ENCODE assay signal across 30 cellular contexts in genomic region chr5:83767409-83767992, GRCh38. TPM values are rescaled to one million over a fixed set of nuclear protein-coding genes. Genes with fewer than 3 reads are reported as not detected.
A peak's percentile ranks its signal among the peaks of the same experiment; 100 is the strongest.
DNase-seq lines count a peak whose midpoint lies in the region; ATAC-seq and TF ChIP-seq lines count a peak whose summit lies in the region.
"Had no signal": no experiment of that assay in that cellular context is flagged by ENCODE, and none has a peak within 500 bp of the region (broad histone marks: within the 10 kb centered on the region; RNA-seq: fewer than 3 reads in every experiment).

No MANE protein-coding gene starts in this region.

- DNase-seq in ELR (ENCODE audit: low read depth) (peak; percentile 27), M059J (ENCODE audit: low read depth) (peak; percentile 19), amniotic epithelial cell (ENCODE audit: low read depth) (peak; percentile 19), iPS DF 6.9 (ENCODE audit: low read depth, low spot score) (peak; percentile 11), NCI-H1105 (lab: John Stamatoyannopoulos, UW) (no peak), endothelial cell (ENCODE audit: low spot score) (no peak)
- DNase-seq: activated B cell treated with CpG ODN at 0.5 μM for 24 hours; activated CD4-positive, alpha-beta T cell treated with anti-CD3 and anti-CD28 coated beads, Interleukin-2, amount 50 U/mL, for 4 hours; aorta; CD4-positive, alpha-beta T cell; central memory CD4-positive, alpha-beta T cell; DMS153; GDM1; heart right ventricle; left ventricle myocardium inferior; midbrain; naive thymus-derived CD8-positive, alpha-beta T cell; NCI-H146; NCI-H2171 treated with DMSO at 0.1 percent for 48 hours; retina; Right ventricle myocardium superior; stimulated activated CD4-positive, alpha-beta T cell treated with anti-CD3 and anti-CD28 coated beads, Interleukin-2, amount 100 ng/mL, for 24 hours; SW 1271; T1000; trophoblast cell had no signal

- H3K4me3 Mint-ChIP-seq in endothelial cell (ENCODE audit: unreplicated experiment), result no peak overlapping the region
- H3K4me3 Mint-ChIP-seq: activated B cell treated with CpG ODN at 0.5 μM for 24 hours; activated T-helper 17 cell treated with anti-CD3 and anti-CD28 coated beads, Interleukin-2, amount 50 U/mL, for 72 hours; CD4-positive, alpha-beta T cell; dendritic cell treated with granulocyte-macrophage colony-stimulating factor and Interleukin-4, amounts not matched to agents 40 ng/mL and 50 ng/mL, for 4 days; naive thymus-derived CD8-positive, alpha-beta T cell had no signal

- no peaks in the 10 kb centered on the region for H3K36me3 Mint-ChIP-seq in endothelial cell (ENCODE audit: low read depth, unreplicated experiment)
- H3K36me3 Mint-ChIP-seq: naive thymus-derived CD8-positive, alpha-beta T cell had no signal

- H3K27me3 ChIP-seq in iPS DF 6.9 (ENCODE audit: control insufficient read depth, insufficient read depth, low read length), result no peaks in the 10 kb centered on the region
- H3K27me3 ChIP-seq: heart right ventricle had no signal

- ATAC-seq in HG02885 (IDR thresholded peaks at IDR 0.05; ENCODE audit: poor library complexity, unreplicated experiment), result no peak
- ATAC-seq: activated naive CD4-positive, alpha-beta T cell treated with anti-CD3 and anti-CD28 coated beads, Interleukin-2, amount 50 U/mL, for 72 hours; activated T-helper 17 cell treated with anti-CD3 and anti-CD28 coated beads, Interleukin-2, amount 50 U/mL, for 72 hours; heart right ventricle; naive thymus-derived CD8-positive, alpha-beta T cell had no signal

- H3K27me3 Mint-ChIP-seq in endothelial cell (ENCODE audit: unreplicated experiment), result no peaks in the 10 kb centered on the region
- H3K27me3 Mint-ChIP-seq: activated B cell treated with CpG ODN at 0.5 μM for 24 hours; activated T-helper 17 cell treated with anti-CD3 and anti-CD28 coated beads, Interleukin-2, amount 50 U/mL, for 72 hours; CD4-positive, alpha-beta T cell; dendritic cell treated with granulocyte-macrophage colony-stimulating factor and Interleukin-4, amounts not matched to agents 40 ng/mL and 50 ng/mL, for 4 days; naive thymus-derived CD8-positive, alpha-beta T cell had no signal

- no peaks in the 10 kb centered on the region for H3K36me3 ChIP-seq in iPS DF 6.9 (ENCODE audit: control insufficient read depth, insufficient read depth, low read length)
- H3K36me3 ChIP-seq: heart right ventricle, left ventricle myocardium inferior had no signal

- no peaks in the 10 kb centered on the region for H3K4me1 ChIP-seq in iPS DF 6.9 (ENCODE audit: control insufficient read depth, insufficient read depth, low read length)
- H3K4me1 ChIP-seq: heart right ventricle, left ventricle myocardium inferior had no signal

- H3K9me3 ChIP-seq in iPS DF 6.9 (ENCODE audit: control insufficient read depth, insufficient read depth, low read length), result peaks cover 3% of the 10 kb centered on the region

- no peak overlapping the region for H3K27ac ChIP-seq in iPS DF 6.9 (ENCODE audit: low read length)
- H3K27ac ChIP-seq: heart right ventricle, left ventricle myocardium inferior had no signal

- 100% methylated on average over 1 of the region's 3 CpGs for WGBS in iPS DF 6.9 (ENCODE audit: insufficient coverage, insufficient read length)

- no peak for TF ChIP-seq CTCF in endothelial cell (IDR thresholded peaks at IDR 0.05; ENCODE audit: unreplicated experiment)

- H3K9me3 Mint-ChIP-seq in endothelial cell (ENCODE audit: unreplicated experiment), result peaks cover 5% of the 10 kb centered on the region
- H3K9me3 Mint-ChIP-seq: activated T-helper 17 cell treated with anti-CD3 and anti-CD28 coated beads, Interleukin-2, amount 50 U/mL, for 72 hours had no signal

- H3K27ac Mint-ChIP-seq in endothelial cell (ENCODE audit: unreplicated experiment), result no peak overlapping the region
- H3K27ac Mint-ChIP-seq: activated B cell treated with CpG ODN at 0.5 μM for 24 hours; activated naive CD4-positive, alpha-beta T cell treated with anti-CD3 and anti-CD28 coated beads, Interleukin-2, amount 50 U/mL, for 72 hours; activated T-helper 17 cell treated with anti-CD3 and anti-CD28 coated beads, Interleukin-2, amount 50 U/mL, for 72 hours; CD4-positive, alpha-beta T cell; dendritic cell treated with granulocyte-macrophage colony-stimulating factor and Interleukin-4, amounts not matched to agents 40 ng/mL and 50 ng/mL, for 4 days; naive thymus-derived CD8-positive, alpha-beta T cell had no signal

- no peak overlapping the region for H3K4me3 ChIP-seq in iPS DF 6.9 (ENCODE audit: low read length)
- H3K4me3 ChIP-seq: heart right ventricle, left ventricle myocardium inferior, smooth muscle cell had no signal

- H3K4me1 Mint-ChIP-seq in endothelial cell (ENCODE audit: unreplicated experiment), result no peaks in the 10 kb centered on the region
- H3K4me1 Mint-ChIP-seq: activated B cell treated with CpG ODN at 0.5 μM for 24 hours; activated T-helper 17 cell treated with anti-CD3 and anti-CD28 coated beads, Interleukin-2, amount 50 U/mL, for 72 hours; naive thymus-derived CD8-positive, alpha-beta T cell had no signal

RNA-seq across cellular contexts. Expression of gene HAPLN1, which starts 46.8 kb away (rescaled TPM):
- 0.20 and 0.99 TPM in 2 replicates for total RNA-seq in M059J (2014; rRNA removed; shearing (Covaris generic))
- total RNA-seq in endothelial cell (ENCODE audit: unreplicated experiment), result 42.1 TPM
- total RNA-seq: activated B cell treated with CpG ODN at 0.5 μM for 24 hours; activated naive CD4-positive, alpha-beta T cell treated with anti-CD3 and anti-CD28 coated beads, Interleukin-2, amount 50 U/mL, for 72 hours; activated T-helper 17 cell treated with anti-CD3 and anti-CD28 coated beads, Interleukin-2, amount 50 U/mL, for 72 hours; CD4-positive, alpha-beta T cell; naive thymus-derived CD8-positive, alpha-beta T cell had no signal

Comparison
In these comparisons a context has a peak if more than half of its experiments do, and no peak if none do; other contexts are left out.
1. DNase-seq: peak in ELR (single experiment), M059J (single experiment), amniotic epithelial cell (single experiment) and iPS DF 6.9 (single experiment); none in NCI-H1105 (single experiment) and endothelial cell (single experiment).
2. RNA of gene HAPLN1, which starts 46.8 kb away (total RNA-seq): 42.1 TPM in endothelial cell (single experiment); 0.20 to 0.99 TPM in M059J; every median in the first group is over 10 times any median in the second.